ENCODE assay signal across 15 cellular contexts in the genomic region with DNA sequence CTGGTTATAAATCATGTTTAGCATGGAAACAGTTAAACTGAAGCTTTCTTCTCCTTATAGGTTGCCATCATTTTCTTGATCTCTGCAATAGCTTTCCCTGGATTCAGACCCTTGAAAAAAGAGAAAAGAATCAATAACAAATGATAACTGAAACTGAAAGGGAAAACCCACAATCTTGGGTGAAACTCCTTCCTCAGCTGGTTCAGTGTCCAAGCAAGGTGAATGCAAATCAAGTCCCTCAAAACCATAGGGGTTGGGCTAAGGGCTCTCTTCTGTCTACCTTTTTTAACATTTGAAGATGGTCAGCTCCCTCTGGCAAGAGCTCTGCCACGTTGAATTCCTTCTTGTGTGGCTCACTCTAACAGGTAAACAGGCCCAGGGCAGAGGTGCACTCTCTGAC. TPM values are rescaled to one million over a fixed set of nuclear protein-coding genes. Genes with fewer than 3 reads are reported as not detected.
DNase-seq lines count a peak whose midpoint lies in the region; ATAC-seq and FAIRE-seq lines count a peak whose summit lies in the region.
"Had no signal": no experiment of that assay in that cellular context is flagged by ENCODE, and none has a peak within 500 bp of the region (broad histone marks: within the 10 kb centered on the region; RNA-seq: fewer than 3 reads in every experiment).

No MANE protein-coding gene starts in this region.

- peak; percentile 51 for ATAC-seq in HG02571 (IDR thresholded peaks at IDR 0.05; ENCODE audit: unreplicated experiment)
- no peak for ATAC-seq in activated naive CD8-positive, alpha-beta T cell treated with anti-CD3 and anti-CD28 coated beads, Interleukin-2, amount 10 ng/mL, durations not matched to agents 7 days and 5 days (ENCODE audit: low read depth)
- no peak for ATAC-seq in stimulated activated memory B cell treated with anti-CD40 and anti-IgM and Interleukin-4, amounts not matched to agents 10 μg/mL and 1 μg/mL and 100 μg/mL, for 72 hours

- FAIRE-seq in urothelium cell line (lab: Jason Lieb, UNC) = no peak

- peaks cover 14% of the 10 kb centered on the region for H3K4me1 Mint-ChIP-seq in activated naive CD8-positive, alpha-beta T cell treated with anti-CD3 and anti-CD28 coated beads, Interleukin-2, amount 10 ng/mL, durations not matched to agents 7 days and 5 days
- peaks cover 30% of the 10 kb centered on the region for H3K4me1 Mint-ChIP-seq in stimulated activated memory B cell treated with anti-CD40 and anti-IgM and Interleukin-4, amounts not matched to agents 10 μg/mL and 1 μg/mL and 100 μg/mL, for 72 hours
- H3K4me1 Mint-ChIP-seq: activated naive CD4-positive, alpha-beta T cell treated with anti-CD3 and anti-CD28 coated beads, Interleukin-2, amount 50 U/mL, for 24 hours had no signal

- H3K27me3 Mint-ChIP-seq in activated naive CD8-positive, alpha-beta T cell treated with anti-CD3 and anti-CD28 coated beads, Interleukin-2, amount 10 ng/mL, durations not matched to agents 7 days and 5 days = no peaks in the 10 kb centered on the region
- no peaks in the 10 kb centered on the region for H3K27me3 Mint-ChIP-seq in stimulated activated memory B cell treated with anti-CD40 and anti-IgM and Interleukin-4, amounts not matched to agents 10 μg/mL and 1 μg/mL and 100 μg/mL, for 72 hours
- H3K27me3 Mint-ChIP-seq: activated naive CD4-positive, alpha-beta T cell treated with anti-CD3 and anti-CD28 coated beads, Interleukin-2, amount 50 U/mL, for 24 hours had no signal

- peak overlapping the region; percentile 63 for H3K27ac Mint-ChIP-seq in activated naive CD8-positive, alpha-beta T cell treated with anti-CD3 and anti-CD28 coated beads, Interleukin-2, amount 10 ng/mL, durations not matched to agents 7 days and 5 days
- peak overlapping the region; percentile 38 for H3K27ac Mint-ChIP-seq in stimulated activated memory B cell treated with anti-CD40 and anti-IgM and Interleukin-4, amounts not matched to agents 10 μg/mL and 1 μg/mL and 100 μg/mL, for 72 hours
- H3K27ac Mint-ChIP-seq: activated naive CD4-positive, alpha-beta T cell treated with anti-CD3 and anti-CD28 coated beads, Interleukin-2, amount 50 U/mL, for 24 hours had no signal

- H3K4me3 Mint-ChIP-seq in activated naive CD8-positive, alpha-beta T cell treated with anti-CD3 and anti-CD28 coated beads, Interleukin-2, amount 10 ng/mL, durations not matched to agents 7 days and 5 days = no peak overlapping the region
- no peak overlapping the region for H3K4me3 Mint-ChIP-seq in stimulated activated memory B cell treated with anti-CD40 and anti-IgM and Interleukin-4, amounts not matched to agents 10 μg/mL and 1 μg/mL and 100 μg/mL, for 72 hours
- H3K4me3 Mint-ChIP-seq: activated naive CD4-positive, alpha-beta T cell treated with anti-CD3 and anti-CD28 coated beads, Interleukin-2, amount 50 U/mL, for 24 hours had no signal

- no peaks in the 10 kb centered on the region for H3K9me3 Mint-ChIP-seq in activated naive CD8-positive, alpha-beta T cell treated with anti-CD3 and anti-CD28 coated beads, Interleukin-2, amount 10 ng/mL, durations not matched to agents 7 days and 5 days
- H3K9me3 Mint-ChIP-seq in stimulated activated memory B cell treated with anti-CD40 and anti-IgM and Interleukin-4, amounts not matched to agents 10 μg/mL and 1 μg/mL and 100 μg/mL, for 72 hours = no peaks in the 10 kb centered on the region
- H3K9me3 Mint-ChIP-seq: activated naive CD4-positive, alpha-beta T cell treated with anti-CD3 and anti-CD28 coated beads, Interleukin-2, amount 50 U/mL, for 24 hours had no signal

- POLR2A ChIA-PET in activated naive CD8-positive, alpha-beta T cell treated with anti-CD3 and anti-CD28 coated beads, Interleukin-2, amount 10 ng/mL, durations not matched to agents 7 days and 5 days (lab: Charles Lee) = interaction anchor here (0.5 kb wide), 1 partner anchor 1318 kb away, joined by 3 read pairs; no protein-coding TSS in a partner anchor

- H3K36me3 Mint-ChIP-seq in activated naive CD8-positive, alpha-beta T cell treated with anti-CD3 and anti-CD28 coated beads, Interleukin-2, amount 10 ng/mL, durations not matched to agents 7 days and 5 days = peaks cover 21% of the 10 kb centered on the region
- peaks cover 43% of the 10 kb centered on the region for H3K36me3 Mint-ChIP-seq in stimulated activated memory B cell treated with anti-CD40 and anti-IgM and Interleukin-4, amounts not matched to agents 10 μg/mL and 1 μg/mL and 100 μg/mL, for 72 hours

- DNase-seq in activated effector memory CD4-positive, alpha-beta T cell treated with anti-CD3 and anti-CD28 coated beads, Interleukin-2, amount 50 U/mL, for 16 hours = peak; percentile 39
- no peak for DNase-seq in activated effector memory CD4-positive, alpha-beta T cell treated with Interleukin-2 at 50 U/mL for 16 hours
- DNase-seq in activated naive CD8-positive, alpha-beta T cell treated with anti-CD3 and anti-CD28 coated beads, Interleukin-2, amount 10 ng/mL, durations not matched to agents 7 days and 5 days = no peak
- DNase-seq in urothelium cell line (ENCODE audit: low spot score) = no peak
- DNase-seq in NCI-H146 treated with DMSO at 0.1 percent for 48 hours (lab: John Stamatoyannopoulos, UW; ENCODE audit: unreplicated experiment) = no peak
- DNase-seq in COLO829 (ENCODE audit: low spot score) = no peak
- DNase-seq: effector CD4-positive, alpha-beta T cell; GOT3; IMR-90; left ventricle myocardium inferior; T-helper 9 cell; testis had no signal

RNA-seq across cellular contexts. Expression of a gene that starts 7.1 kb away (rescaled TPM):
- 10 to 100 TPM; 45.1 to 45.3 TPM for total RNA-seq in activated naive CD8-positive, alpha-beta T cell treated with anti-CD3 and anti-CD28 coated beads, Interleukin-2, amount 10 ng/mL, durations not matched to agents 7 days and 5 days

RNA-seq across cellular contexts. Expression of a gene that starts 35.0 kb away (rescaled TPM):
- 10 to 100 TPM; 72.4 to 74.7 TPM for total RNA-seq in activated naive CD8-positive, alpha-beta T cell treated with anti-CD3 and anti-CD28 coated beads, Interleukin-2, amount 10 ng/mL, durations not matched to agents 7 days and 5 days

RNA-seq across cellular contexts. Expression of a gene that starts 38.4 kb away (rescaled TPM):
- not detected for total RNA-seq in activated naive CD8-positive, alpha-beta T cell treated with anti-CD3 and anti-CD28 coated beads, Interleukin-2, amount 10 ng/mL, durations not matched to agents 7 days and 5 days
